Comparison of ENCODE assay signal across 27 cellular contexts in genomic region chr16:86635926-86636325, GRCh38. TPM values are rescaled to one million over a fixed set of nuclear protein-coding genes. Genes with fewer than 3 reads are reported as not detected.
"Had no signal": no experiment of that assay in that cellular context is flagged by ENCODE, and none has a peak within 500 bp of the region (broad histone marks: within the 10 kb centered on the region; RNA-seq: fewer than 3 reads in every experiment).

No MANE protein-coding gene starts in this region.

- H3K4me3 ChIP-seq: cardiac muscle cell, SK-N-MC had no signal

- ATAC-seq: activated CD4-positive, alpha-beta T cell treated with anti-CD3 and anti-CD28 coated beads for 36 hours; activated CD8-positive, alpha-beta T cell treated with anti-CD3 and anti-CD28 coated beads for 36 hours; Panc1; Right ventricle myocardium inferior had no signal

- H3K36me3 ChIP-seq: brain microvascular endothelial cell, cardiac muscle cell, WERI-Rb-1 had no signal

- DNase-seq: activated CD4-positive, alpha-beta T cell treated with anti-CD3 and anti-CD28 coated beads for 36 hours; activated CD8-positive, alpha-beta memory T cell treated with anti-CD3 and anti-CD28 coated beads, Interleukin-2, amount 50 U/mL, for 48 hours; activated CD8-positive, alpha-beta T cell treated with anti-CD3 and anti-CD28 coated beads for 36 hours; activated naive CD4-positive, alpha-beta T cell treated with anti-CD3 and anti-CD28 coated beads for 36 hours; activated T-cell treated with anti-CD3 and anti-CD28 coated beads, Interleukin-2, amount 50 U/mL, for 1 hour; amygdala; KG1; MV-4-11; NCI-H1092 treated with DMSO at 0.1 percent for 48 hours; NCI-H1417 treated with DMSO at 0.1 percent for 48 hours; NCI-H1694; NCI-H2029; NCI-H2107; NCI-H2171 treated with DMSO at 0.1 percent for 48 hours; NCI-H345; NCI-H510A; NCI-H526 treated with DMSO at 0.1 percent for 48 hours; OCI-M1; RPMI8226; T-helper 1 cell; WERI-Rb-1 had no signal

- H3K27ac ChIP-seq: brain microvascular endothelial cell, cardiac muscle cell, SK-N-MC, WERI-Rb-1 had no signal

- H3K27me3 ChIP-seq: brain microvascular endothelial cell, cardiac muscle cell had no signal

RNA-seq across cellular contexts. Expression of gene FOXL1, which starts 57.6 kb away (rescaled TPM):
- total RNA-seq: activated CD4-positive, alpha-beta T cell treated with anti-CD3 and anti-CD28 coated beads for 36 hours; activated CD8-positive, alpha-beta T cell treated with anti-CD3 and anti-CD28 coated beads for 36 hours; activated naive CD4-positive, alpha-beta T cell treated with anti-CD3 and anti-CD28 coated beads for 36 hours; T-helper 2 cell treated with Interferon-gamma antibody and Interleukin-4, amounts not matched to agents 100 ng/mL and 5 ng/mL, for 36 hours had no signal
